In genomic region chr20:2314759-2315439, GRCh38 we compare ENCODE assay signal across 8 cellular contexts. TPM values are rescaled to one million over a fixed set of nuclear protein-coding genes. Genes with fewer than 3 reads are reported as not detected.
DNase-seq lines count a peak whose midpoint lies in the region; ATAC-seq, FAIRE-seq and TF ChIP-seq lines count a peak whose summit lies in the region.

No MANE protein-coding gene starts in this region.

- ATAC-seq in HepG2: peak; percentile 51
- no peak for ATAC-seq in GM21447 (IDR thresholded peaks at IDR 0.05; ENCODE audit: unreplicated experiment)

- in situ Hi-C loops in HepG2 (cut with HindIII; ENCODE audit: extremely low pct_ligation_motif_present, low pct_unique_long_range_greater_than_20kb): no loop called here

- H3K79me2 ChIP-seq in HepG2 (ENCODE audit: insufficient read depth, low read length): no peaks in the 10 kb centered on the region

- H4K20me1 ChIP-seq in BLaER1 treated with 17β-estradiol and CSF1 and Interleukin-3, amounts not matched to agents 10 nM and 100 nM: no peaks in the 10 kb centered on the region
- no peaks in the 10 kb centered on the region for H4K20me1 ChIP-seq in HepG2 (ENCODE audit: insufficient read depth, low read length)

- peaks cover 0 to 83% (median 54%) of the 10 kb centered on the region in 10 experiments; a peak in 17 of 20 replicates for H3K4me1 ChIP-seq in BLaER1 treated with 17β-estradiol and CSF1 and Interleukin-3, amounts not matched to agents 10 nM and 100 nM
- H3K4me1 ChIP-seq in HepG2 (ENCODE audit: insufficient read depth, low read length) (peaks cover 12% of the 10 kb centered on the region), colonic mucosa (no peaks in the 10 kb centered on the region)

- intact Hi-C loops in HepG2 (cut with micrococcal nuclease; ENCODE audit: unreplicated experiment): no loop called here
- intact Hi-C loops in colonic mucosa (cut with DNase I): no loop called here

- CTCF ChIA-PET in HepG2 (lab: Yijun Ruan, JAX; ENCODE audit: low intra/inter-chr PET ratio, low total read pairs): no interaction called here

- no peak for TF ChIP-seq CTCF in HepG2 (CRISPR knock-in tag; IDR thresholded peaks at IDR 0.05)
- TF ChIP-seq CTCF in colonic mucosa (IDR thresholded peaks at IDR 0.05): no peak

- BruUV-seq in HepG2 (replicated peaks; lab: Mats Ljungman, UMichigan): no TSS peak

- peak overlapping the region in 8 of 11 experiments; percentile 13 to 80 (median 68); a peak in 14 of 22 replicates for H3K4me2 ChIP-seq in BLaER1 treated with 17β-estradiol and CSF1 and Interleukin-3, amounts not matched to agents 10 nM and 100 nM
- no peak overlapping the region for H3K4me2 ChIP-seq in HepG2 (ENCODE audit: low read depth, low read length)

- no peak overlapping the region for H2AFZ ChIP-seq in HepG2 (ENCODE audit: low read length)

- TF ChIP-seq EP300 in HepG2 (IDR thresholded peaks at IDR 0.05; ENCODE audit: low read depth in 2 of 2, low read length in 2 of 2) (no peak), HepG2 (CRISPR knock-in tag; IDR thresholded peaks at IDR 0.05; ENCODE audit: borderline replicate concordance) (no peak)

- POLR2A ChIA-PET in HepG2 (lab: Yijun Ruan, JAX): no interaction called here

- TF ChIP-seq POLR2A in HepG2 (IDR thresholded peaks at IDR 0.05; ENCODE audit: insufficient read depth in 1 of 2, low read depth in 2 of 2, low read length in 2 of 2): no peak

- peak overlapping the region in 4 of 11 experiments; percentile 0 to 53 (median 34); a peak in 5 of 22 replicates for H3K9ac ChIP-seq in BLaER1 treated with 17β-estradiol and CSF1 and Interleukin-3, amounts not matched to agents 10 nM and 100 nM
- H3K9ac ChIP-seq in HepG2 (ENCODE audit: insufficient read depth, low read depth, low read length) (no peak overlapping the region), colonic mucosa (ENCODE audit: low read depth in 2 of 2, low read length in 2 of 2) (no peak overlapping the region)

- WGBS in HepG2 (ENCODE audit: low lambda C conversion rate): 13% methylated on average over 8 of the region's 8 CpGs

- no peaks in the 10 kb centered on the region for H3K36me3 ChIP-seq in BLaER1 treated with 17β-estradiol and CSF1 and Interleukin-3, amounts not matched to agents 10 nM and 100 nM
- H3K36me3 ChIP-seq in MG63: no peaks in the 10 kb centered on the region
- no peaks in the 10 kb centered on the region for H3K36me3 ChIP-seq in HepG2 (replicated peaks in 1 of 2; ENCODE audit: control insufficient read depth in 1 of 2, insufficient read depth in 2 of 2, low read length in 2 of 2)
- H3K36me3 ChIP-seq in colonic mucosa: no peaks in the 10 kb centered on the region

- H3K4me3 ChIP-seq in BLaER1 treated with 17β-estradiol and CSF1 and Interleukin-3, amounts not matched to agents 10 nM and 100 nM: no peak overlapping the region
- H3K4me3 ChIP-seq in MG63: no peak overlapping the region
- no peak overlapping the region for H3K4me3 ChIP-seq in HepG2 (replicated peaks in 1 of 3; ENCODE audit: insufficient read depth in 1 of 3, low read depth in 2 of 3, low read length in 3 of 3)
- no peak overlapping the region for H3K4me3 ChIP-seq in colonic mucosa

- FAIRE-seq in HepG2 (lab: Jason Lieb, UNC): peak; percentile 34

- DNase-seq in MG63: peak; percentile 96
- peak; percentile 74 for DNase-seq in UCSD-AML1 (lab: John Stamatoyannopoulos, UW; ENCODE audit: unreplicated experiment)
- DNase-seq in HepG2 (ENCODE audit: low spot score): no peak
- DNase-seq in effector CD4-positive, alpha-beta T cell: no peak
- DNase-seq in stimulated activated CD4-positive, alpha-beta T cell treated with anti-CD3 and anti-CD28 coated beads, Interleukin-4, amount 100 ng/mL, for 4 hours: no peak
- no peak for DNase-seq in colonic mucosa

- peak overlapping the region in 10 of 11 experiments; percentile 10 to 79 (median 35); a peak in 14 of 22 replicates for H3K27ac ChIP-seq in BLaER1 treated with 17β-estradiol and CSF1 and Interleukin-3, amounts not matched to agents 10 nM and 100 nM
- H3K27ac ChIP-seq in HepG2 (ENCODE audit: extremely low read length, insufficient read depth, low read length) (no peak overlapping the region), colonic mucosa (no peak overlapping the region)

- H3K9me3 ChIP-seq in BLaER1 treated with 17β-estradiol and CSF1 and Interleukin-3, amounts not matched to agents 10 nM and 100 nM (replicated peaks in 1 of 11): peaks cover 0 to 9% (median 6%) of the 10 kb centered on the region in 11 experiments; a peak in 8 of 22 replicates
- H3K9me3 ChIP-seq in MG63: no peaks in the 10 kb centered on the region
- H3K9me3 ChIP-seq in HepG2 (ENCODE audit: low read length): no peaks in the 10 kb centered on the region
- H3K9me3 ChIP-seq in colonic mucosa: no peaks in the 10 kb centered on the region

- TF ChIP-seq RAD21 in HepG2 (CRISPR knock-in tag; IDR thresholded peaks at IDR 0.05): no peak

- H3K27me3 ChIP-seq in BLaER1 treated with 17β-estradiol and CSF1 and Interleukin-3, amounts not matched to agents 10 nM and 100 nM: no peaks in the 10 kb centered on the region
- H3K27me3 ChIP-seq in MG63 (no peaks in the 10 kb centered on the region), HepG2 (ENCODE audit: control insufficient read depth in 1 of 2, insufficient read depth in 2 of 2, low read length in 2 of 2) (peaks cover 3 to 14% of the 10 kb centered on the region in 2 experiments; a peak in 3 of 5 replicates), colonic mucosa (no peaks in the 10 kb centered on the region)

TF ChIP-seq in HepG2, 621 proteins besides CTCF, POLR2A, EP300 and RAD21:
- TF ChIP-seq CBX2 (IDR thresholded peaks at IDR 0.05; ENCODE audit: low read depth, low read length) (0 out of 2 replicates have a peak, but pooled peaks have one; percentile 45), CBX2 (CRISPR knock-in tag; IDR thresholded peaks at IDR 0.05; ENCODE audit: low read depth) (no peak), RFXANK (CRISPR knock-in tag; IDR thresholded peaks at IDR 0.05) (no peak), ZNF253 (CRISPR knock-in tag; IDR thresholded peaks at IDR 0.05; ENCODE audit: borderline replicate concordance) (no peak)

RNA-seq across cellular contexts. Expression of gene TGM3, which starts 19.1 kb away (rescaled TPM):
- total RNA-seq in MG63 (2014; rRNA removed; shearing (Covaris generic); ENCODE audit: low replicate concordance): not detected in 2 replicates
- total RNA-seq in HepG2 (2016; rRNA removed; fragmentation: Illumina TruSeq; extraction: Trizol): not detected in 2 replicates
- total RNA-seq in HepG2 (2016; cell fraction: cytosol; rRNA removed; fragmentation: Illumina TruSeq; extraction: Trizol; ENCODE audit: low read depth): not detected in 2 replicates
- not detected in 2 replicates for total RNA-seq in HepG2 (2016; cell fraction: insoluble cytoplasmic fraction; rRNA removed; fragmentation: Illumina TruSeq; extraction: Trizol)
- total RNA-seq in HepG2 (2016; cell fraction: membrane; rRNA removed; fragmentation: Illumina TruSeq; extraction: Trizol): not detected in 2 replicates
- total RNA-seq in HepG2 (2016; cell fraction: nucleus; rRNA removed; fragmentation: Illumina TruSeq; extraction: Trizol): not detected in 2 replicates
- not detected in 2 replicates for polyA plus RNA-seq in HepG2 (2011; rRNA removed)
- polyA plus RNA-seq in HepG2 (2011; cell fraction: cytosol; rRNA removed): not detected in 2 replicates
- polyA plus RNA-seq in HepG2 (2011; cell fraction: nucleus; rRNA removed): not detected in 2 replicates
- not detected in 2 replicates for polyA plus RNA-seq in HepG2 (2012)
- not detected in 2 replicates for polyA plus RNA-seq in HepG2 (2016; cell fraction: cytosol; fragmentation: Illumina TruSeq; extraction: Trizol; ENCODE audit: low read depth)
- polyA plus RNA-seq in HepG2 (2016; cell fraction: insoluble cytoplasmic fraction; fragmentation: Illumina TruSeq; extraction: Trizol; ENCODE audit: low read depth): not detected in 2 replicates
- polyA plus RNA-seq in HepG2 (2016; cell fraction: membrane; fragmentation: Illumina TruSeq; extraction: Trizol; ENCODE audit: low read depth): not detected in 2 replicates
- polyA plus RNA-seq in HepG2 (2016; cell fraction: nucleus; fragmentation: Illumina TruSeq; extraction: Trizol; ENCODE audit: insufficient read depth, low read depth): not detected in 2 replicates
- not detected in 2 replicates for polyA minus RNA-seq in HepG2 (2011; rRNA and poly(A)+ RNA removed; ENCODE audit: low replicate concordance)
- not detected in 2 replicates for polyA minus RNA-seq in HepG2 (2011; cell fraction: cytosol; rRNA and poly(A)+ RNA removed)
- not detected in 2 replicates for polyA minus RNA-seq in HepG2 (2011; cell fraction: nucleus; rRNA and poly(A)+ RNA removed)
- total RNA-seq in colonic mucosa: under 1 TPM; 0.27 to 0.82 TPM

Comparison
In these comparisons a context has a peak if more than half of its experiments do, and no peak if none do; other contexts are left out.
1. H3K27ac ChIP-seq: peak in BLaER1 treated with 17β-estradiol and CSF1 and Interleukin-3, amounts not matched to agents 10 nM and 100 nM (10 of 11); none in HepG2 (single experiment) and colonic mucosa (single experiment).
2. DNase-seq: peak in MG63 (single experiment) and UCSD-AML1 (single experiment); none in HepG2 (single experiment), effector CD4-positive, alpha-beta T cell (single experiment), stimulated activated CD4-positive, alpha-beta T cell treated with anti-CD3 and anti-CD28 coated beads, Interleukin-4, amount 100 ng/mL, for 4 hours (0 of 2) and colonic mucosa (single experiment).